In genomic region chr6:44500074-44500473, GRCh38 we compare ENCODE assay signal across 27 cellular contexts.
"Had no signal": no experiment of that assay in that cellular context is flagged by ENCODE, and none has a peak within 500 bp of the region (broad histone marks: within the 10 kb centered on the region; RNA-seq: fewer than 3 reads in every experiment).

No MANE protein-coding gene starts in this region.

- H3K4me3 ChIP-seq: ascending aorta, breast epithelium, cardiac muscle cell, esophagus muscularis mucosa, gastrocnemius medialis, heart right ventricle had no signal

- ATAC-seq: activated CD4-positive, alpha-beta T cell treated with anti-CD3 and anti-CD28 coated beads for 36 hours; activated naive CD4-positive, alpha-beta T cell treated with anti-CD3 and anti-CD28 coated beads, Interleukin-2, amount 50 U/mL, for 72 hours; activated T-cell treated with anti-CD3 and anti-CD28 coated beads, Interleukin-2, amount 50 U/mL, for 4 hours; activated T-helper 17 cell treated with anti-CD3 and anti-CD28 coated beads, Interleukin-2, amount 50 U/mL, for 72 hours; effector memory CD8-positive, alpha-beta T cell; foreskin keratinocyte; gastrocnemius medialis; heart right ventricle had no signal

- H3K4me1 ChIP-seq: ascending aorta, breast epithelium, foreskin keratinocyte, gastrocnemius medialis, heart right ventricle had no signal

- H3K36me3 ChIP-seq: ascending aorta, breast epithelium, cardiac muscle cell, esophagus muscularis mucosa, gastrocnemius medialis, heart right ventricle had no signal

- H3K27me3 ChIP-seq: ascending aorta, breast epithelium, cardiac muscle cell, foreskin keratinocyte, gastrocnemius medialis, heart right ventricle had no signal

- H3K27ac ChIP-seq: ascending aorta, breast epithelium, cardiac muscle cell, esophagus muscularis mucosa, foreskin keratinocyte, gastrocnemius medialis, heart right ventricle had no signal

- DNase-seq: activated CD4-positive, alpha-beta memory T cell treated with anti-CD3 and anti-CD28 coated beads for 36 hours; activated CD4-positive, alpha-beta T cell treated with anti-CD3 and anti-CD28 coated beads for 36 hours; activated CD4-positive, alpha-beta T cell treated with anti-CD3 and anti-CD28 coated beads, Interleukin-2, amount 10 ng/mL, durations not matched to agents 24 days and 14 days; activated CD4-positive, CD25-positive, alpha-beta regulatory T cell; activated CD4-positive, CD25-positive, alpha-beta regulatory T cell treated with anti-CD3 and anti-CD28 coated beads, Interleukin-2, amount 50 U/mL, for 72 hours; activated gamma-delta T cell; activated naive CD4-positive, alpha-beta T cell; activated naive CD4-positive, alpha-beta T cell treated with anti-CD3 and anti-CD28 coated beads, Interleukin-2, amount 10 ng/mL, durations not matched to agents 7 days and 5 days; activated naive CD8-positive, alpha-beta T cell treated with anti-CD3 and anti-CD28 coated beads, Interleukin-2, amount 10 ng/mL, durations not matched to agents 7 days and 5 days; activated T-cell treated with anti-CD3 and anti-CD28 coated beads, Interleukin-2, amount 50 U/mL, for 4 hours; central memory CD4-positive, alpha-beta T cell; cerebellar nuclear complex; cortex of kidney; dermis blood vessel endothelial cell; effector CD4-positive, alpha-beta T cell; effector memory CD8-positive, alpha-beta T cell; erythroblast; foreskin keratinocyte; gastrocnemius medialis; heart right ventricle; T-helper 2 cell had no signal

- H3K9me3 ChIP-seq: ascending aorta, breast epithelium, gastrocnemius medialis had no signal
